In genomic region chr10:123847686-123848432, GRCh38 we compare ENCODE assay signal across 1 cellular context.
TF ChIP-seq lines count a peak whose summit lies in the region.

No MANE protein-coding gene starts in this region.

TF ChIP-seq in HepG2, 621 proteins besides CTCF, POLR2A, EP300 and RAD21 (continued from another document):
- TF ChIP-seq NFAT5 (CRISPR knock-in tag; IDR thresholded peaks at IDR 0.05), result no peak
- TF ChIP-seq HHEX (CRISPR knock-in tag; IDR thresholded peaks at IDR 0.05), result no peak
- TF ChIP-seq ZNF350 (CRISPR knock-in tag; IDR thresholded peaks at IDR 0.05; ENCODE audit: borderline replicate concordance, low read depth), result no peak
- no peak for TF ChIP-seq RFXAP (CRISPR knock-in tag; IDR thresholded peaks at IDR 0.05; ENCODE audit: borderline replicate concordance)
- TF ChIP-seq CEBPG (CRISPR knock-in tag; IDR thresholded peaks at IDR 0.05), result no peak
- no peak for TF ChIP-seq ARID5B (CRISPR knock-in tag; IDR thresholded peaks at IDR 0.05)
- no peak for TF ChIP-seq CREB1 (IDR thresholded peaks at IDR 0.05)
- no peak for TF ChIP-seq CREB1 (CRISPR knock-in tag; IDR thresholded peaks at IDR 0.05)
- TF ChIP-seq, protein P1, sequence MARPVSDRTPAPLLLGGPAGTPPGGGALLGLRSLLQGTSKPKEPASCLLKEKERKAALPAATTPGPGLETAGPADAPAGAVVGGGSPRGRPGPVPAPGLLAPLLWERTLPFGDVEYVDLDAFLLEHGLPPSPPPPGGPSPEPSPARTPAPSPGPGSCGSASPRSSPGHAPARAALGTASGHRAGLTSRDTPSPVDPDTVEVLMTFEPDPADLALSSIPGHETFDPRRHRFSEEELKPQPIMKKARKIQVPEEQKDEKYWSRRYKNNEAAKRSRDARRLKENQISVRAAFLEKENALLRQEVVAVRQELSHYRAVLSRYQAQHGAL (CRISPR knock-in tag; IDR thresholded peaks at IDR 0.05; ENCODE audit: not compliant biosample characterization), result no peak
- no peak for TF ChIP-seq ZFP41 (CRISPR knock-in tag; IDR thresholded peaks at IDR 0.05; ENCODE audit: borderline replicate concordance)
- TF ChIP-seq ZMYM3 (CRISPR knock-in tag; IDR thresholded peaks at IDR 0.05), result no peak
- no peak for TF ChIP-seq AKAP8 (CRISPR knock-in tag; IDR thresholded peaks at IDR 0.05)
- no peak for TF ChIP-seq HMG20B (CRISPR knock-in tag; conservative IDR thresholded peaks at IDR 0.05)
- TF ChIP-seq FOSL1 (CRISPR knock-in tag; IDR thresholded peaks at IDR 0.05; ENCODE audit: borderline replicate concordance), result no peak
- no peak for TF ChIP-seq ZNF160 (CRISPR knock-in tag; IDR thresholded peaks at IDR 0.05)
- TF ChIP-seq KDM6A (CRISPR knock-in tag; IDR thresholded peaks at IDR 0.05; ENCODE audit: low read depth), result no peak
- no peak for TF ChIP-seq ZNF790 (CRISPR knock-in tag; IDR thresholded peaks at IDR 0.05; ENCODE audit: borderline replicate concordance)
